ENCODE assay signal across 1 cellular context in genomic region chr1:109483658-109484518, GRCh38.
A peak's percentile ranks its signal among the peaks of the same experiment; 100 is the strongest.
TF ChIP-seq lines count a peak whose summit lies in the region.

Gene ATXN7L2 (plus strand): TSS chr1:109483905. CDS start chr1:109483954, 49 bp downstream.

TF ChIP-seq in K562, 482 proteins besides CTCF, POLR2A, EP300 and RAD21 (continued from another document and continues in another):
- TF ChIP-seq, protein P1, sequence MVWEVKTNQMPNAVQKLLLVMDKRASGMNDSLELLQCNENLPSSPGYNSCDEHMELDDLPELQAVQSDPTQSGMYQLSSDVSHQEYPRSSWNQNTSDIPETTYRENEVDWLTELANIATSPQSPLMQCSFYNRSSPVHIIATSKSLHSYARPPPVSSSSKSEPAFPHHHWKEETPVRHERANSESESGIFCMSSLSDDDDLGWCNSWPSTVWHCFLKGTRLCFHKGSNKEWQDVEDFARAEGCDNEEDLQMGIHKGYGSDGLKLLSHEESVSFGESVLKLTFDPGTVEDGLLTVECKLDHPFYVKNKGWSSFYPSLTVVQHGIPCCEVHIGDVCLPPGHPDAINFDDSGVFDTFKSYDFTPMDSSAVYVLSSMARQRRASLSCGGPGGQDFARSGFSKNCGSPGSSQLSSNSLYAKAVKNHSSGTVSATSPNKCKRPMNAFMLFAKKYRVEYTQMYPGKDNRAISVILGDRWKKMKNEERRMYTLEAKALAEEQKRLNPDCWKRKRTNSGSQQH (CRISPR knock-in tag; IDR thresholded peaks at IDR 0.05): peak; percentile 88
- no peak for TF ChIP-seq ZNF41 (CRISPR knock-in tag; conservative IDR thresholded peaks at IDR 0.05)
- peak; percentile 99 for TF ChIP-seq FOXM1 (IDR thresholded peaks at IDR 0.05; ENCODE audit: low read depth)
- TF ChIP-seq FOXM1 (CRISPR knock-in tag; IDR thresholded peaks at IDR 0.05; ENCODE audit: low read depth): peak; percentile 92
- TF ChIP-seq ILK (tag; IDR thresholded peaks at IDR 0.05; ENCODE audit: borderline replicate concordance, low read depth): no peak
- TF ChIP-seq, protein P2, sequence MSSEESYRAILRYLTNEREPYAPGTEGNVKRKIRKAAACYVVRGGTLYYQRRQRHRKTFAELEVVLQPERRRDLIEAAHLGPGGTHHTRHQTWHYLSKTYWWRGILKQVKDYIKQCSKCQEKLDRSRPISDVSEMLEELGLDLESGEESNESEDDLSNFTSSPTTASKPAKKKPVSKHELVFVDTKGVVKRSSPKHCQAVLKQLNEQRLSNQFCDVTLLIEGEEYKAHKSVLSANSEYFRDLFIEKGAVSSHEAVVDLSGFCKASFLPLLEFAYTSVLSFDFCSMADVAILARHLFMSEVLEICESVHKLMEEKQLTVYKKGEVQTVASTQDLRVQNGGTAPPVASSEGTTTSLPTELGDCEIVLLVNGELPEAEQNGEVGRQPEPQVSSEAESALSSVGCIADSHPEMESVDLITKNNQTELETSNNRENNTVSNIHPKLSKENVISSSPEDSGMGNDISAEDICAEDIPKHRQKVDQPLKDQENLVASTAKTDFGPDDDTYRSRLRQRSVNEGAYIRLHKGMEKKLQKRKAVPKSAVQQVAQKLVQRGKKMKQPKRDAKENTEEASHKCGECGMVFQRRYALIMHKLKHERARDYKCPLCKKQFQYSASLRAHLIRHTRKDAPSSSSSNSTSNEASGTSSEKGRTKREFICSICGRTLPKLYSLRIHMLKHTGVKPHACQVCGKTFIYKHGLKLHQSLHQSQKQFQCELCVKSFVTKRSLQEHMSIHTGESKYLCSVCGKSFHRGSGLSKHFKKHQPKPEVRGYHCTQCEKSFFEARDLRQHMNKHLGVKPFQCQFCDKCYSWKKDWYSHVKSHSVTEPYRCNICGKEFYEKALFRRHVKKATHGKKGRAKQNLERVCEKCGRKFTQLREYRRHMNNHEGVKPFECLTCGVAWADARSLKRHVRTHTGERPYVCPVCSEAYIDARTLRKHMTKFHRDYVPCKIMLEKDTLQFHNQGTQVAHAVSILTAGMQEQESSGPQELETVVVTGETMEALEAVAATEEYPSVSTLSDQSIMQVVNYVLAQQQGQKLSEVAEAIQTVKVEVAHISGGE (CRISPR knock-in tag; IDR thresholded peaks at IDR 0.05): peak in 2 of 3 experiments; percentile 35 to 83; a peak in 2 of 6 replicates
- no peak for TF ChIP-seq ZNF586 (CRISPR knock-in tag; conservative IDR thresholded peaks at IDR 0.05)
- TF ChIP-seq TBP (optimal IDR thresholded peaks at IDR 0.05; ENCODE audit: low read depth, low read length): peak; percentile 98
- peak; percentile 52; the same call in 1 of the 2 replicates for TF ChIP-seq SMARCA4 (IDR thresholded peaks at IDR 0.05)
- no peak for TF ChIP-seq ZNF121 (CRISPR knock-in tag; conservative IDR thresholded peaks at IDR 0.05)
- TF ChIP-seq DLX4 (CRISPR knock-in tag; IDR thresholded peaks at IDR 0.05): no peak
- TF ChIP-seq LARP7 (IDR thresholded peaks at IDR 0.05): peak; percentile 99
- peak; percentile 77 for TF ChIP-seq NCOA1 (IDR thresholded peaks at IDR 0.05; ENCODE audit: low read depth)
- TF ChIP-seq TSHZ1 (CRISPR knock-in tag; IDR thresholded peaks at IDR 0.05): no peak
- peak; percentile 95 for TF ChIP-seq MAX (CRISPR knock-in tag; IDR thresholded peaks at IDR 0.05)
- no peak for TF ChIP-seq ZNF785 (CRISPR knock-in tag; IDR thresholded peaks at IDR 0.05)
- no peak for TF ChIP-seq ZNF449 (CRISPR knock-in tag; IDR thresholded peaks at IDR 0.05)
- no peak for TF ChIP-seq FOS (IDR thresholded peaks at IDR 0.05; ENCODE audit: extremely low read depth, insufficient read length)
- TF ChIP-seq SREBF1 (IDR thresholded peaks at IDR 0.05; ENCODE audit: borderline replicate concordance, low read depth, low read length): no peak
- no peak for TF ChIP-seq ZSCAN32 (CRISPR knock-in tag; IDR thresholded peaks at IDR 0.05)
- TF ChIP-seq ZBTB2 (IDR thresholded peaks at IDR 0.05): peak; percentile 89
- no peak for TF ChIP-seq ZNF695 (CRISPR knock-in tag; IDR thresholded peaks at IDR 0.05)
- no peak; the same call in 1 of the 2 replicates for TF ChIP-seq MITF (IDR thresholded peaks at IDR 0.05)
- TF ChIP-seq, protein P3, sequence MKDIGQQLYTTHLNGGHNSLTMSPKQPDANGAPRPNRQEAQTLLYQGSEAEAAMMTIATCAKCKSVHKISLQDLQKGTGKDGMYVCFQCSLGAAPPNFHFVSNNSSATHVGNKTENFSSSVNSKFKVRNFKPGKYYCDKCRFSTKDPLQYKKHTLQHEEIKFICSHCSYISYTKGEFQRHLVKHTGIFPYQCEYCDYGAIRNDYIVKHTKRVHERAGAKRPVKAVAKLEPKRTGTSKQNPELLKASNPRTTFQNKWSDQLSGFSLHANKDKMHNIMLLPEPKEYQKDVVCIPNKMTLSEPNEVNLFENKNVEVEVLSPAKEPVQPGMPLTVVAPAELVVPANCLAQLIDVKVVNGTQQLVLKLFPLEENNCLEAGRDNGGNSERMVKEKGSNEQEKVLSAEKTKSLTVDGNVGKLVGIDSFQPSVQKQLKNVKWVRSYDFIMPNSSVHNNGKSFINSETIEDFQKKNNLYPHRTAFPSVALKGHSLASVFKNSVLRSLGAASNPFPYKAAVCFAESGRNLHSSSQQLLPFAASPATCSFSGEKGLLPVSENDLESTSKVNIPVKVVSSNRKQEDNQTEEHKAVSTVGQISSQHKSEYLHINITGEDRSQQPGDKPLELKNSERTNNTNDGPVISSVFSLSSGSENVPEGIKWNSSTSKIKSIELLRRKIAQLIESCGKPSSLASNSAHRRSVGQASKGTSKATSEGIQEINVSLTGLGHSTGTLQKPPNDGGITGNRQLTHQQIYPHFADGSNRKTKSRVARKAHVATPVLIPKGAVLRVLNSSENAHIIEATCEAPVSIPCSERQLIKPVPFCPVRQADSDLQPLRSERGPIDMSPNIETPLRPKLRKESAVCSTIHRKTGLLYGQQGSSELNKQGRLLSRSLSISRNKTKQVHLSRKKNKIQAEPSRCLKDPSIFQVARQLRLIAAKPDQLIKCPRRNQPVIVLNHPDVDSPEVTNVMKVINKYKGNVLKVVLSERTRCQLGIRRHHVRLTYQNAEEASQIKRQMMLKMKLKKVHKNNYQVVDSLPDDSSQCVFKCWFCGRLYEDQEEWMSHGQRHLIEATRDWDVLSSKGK (CRISPR knock-in tag; IDR thresholded peaks at IDR 0.05): no peak
- TF ChIP-seq ZNF3 (CRISPR knock-in tag; IDR thresholded peaks at IDR 0.05): 0 out of 2 replicates have a peak, but pooled peaks have one; percentile 33
- TF ChIP-seq POLR2AphosphoS5 (IDR thresholded peaks at IDR 0.05; ENCODE audit: control insufficient read depth, insufficient read depth, low read depth, low read length): peak; percentile 65; the same call in 1 of the 2 replicates
- TF ChIP-seq, protein P4, sequence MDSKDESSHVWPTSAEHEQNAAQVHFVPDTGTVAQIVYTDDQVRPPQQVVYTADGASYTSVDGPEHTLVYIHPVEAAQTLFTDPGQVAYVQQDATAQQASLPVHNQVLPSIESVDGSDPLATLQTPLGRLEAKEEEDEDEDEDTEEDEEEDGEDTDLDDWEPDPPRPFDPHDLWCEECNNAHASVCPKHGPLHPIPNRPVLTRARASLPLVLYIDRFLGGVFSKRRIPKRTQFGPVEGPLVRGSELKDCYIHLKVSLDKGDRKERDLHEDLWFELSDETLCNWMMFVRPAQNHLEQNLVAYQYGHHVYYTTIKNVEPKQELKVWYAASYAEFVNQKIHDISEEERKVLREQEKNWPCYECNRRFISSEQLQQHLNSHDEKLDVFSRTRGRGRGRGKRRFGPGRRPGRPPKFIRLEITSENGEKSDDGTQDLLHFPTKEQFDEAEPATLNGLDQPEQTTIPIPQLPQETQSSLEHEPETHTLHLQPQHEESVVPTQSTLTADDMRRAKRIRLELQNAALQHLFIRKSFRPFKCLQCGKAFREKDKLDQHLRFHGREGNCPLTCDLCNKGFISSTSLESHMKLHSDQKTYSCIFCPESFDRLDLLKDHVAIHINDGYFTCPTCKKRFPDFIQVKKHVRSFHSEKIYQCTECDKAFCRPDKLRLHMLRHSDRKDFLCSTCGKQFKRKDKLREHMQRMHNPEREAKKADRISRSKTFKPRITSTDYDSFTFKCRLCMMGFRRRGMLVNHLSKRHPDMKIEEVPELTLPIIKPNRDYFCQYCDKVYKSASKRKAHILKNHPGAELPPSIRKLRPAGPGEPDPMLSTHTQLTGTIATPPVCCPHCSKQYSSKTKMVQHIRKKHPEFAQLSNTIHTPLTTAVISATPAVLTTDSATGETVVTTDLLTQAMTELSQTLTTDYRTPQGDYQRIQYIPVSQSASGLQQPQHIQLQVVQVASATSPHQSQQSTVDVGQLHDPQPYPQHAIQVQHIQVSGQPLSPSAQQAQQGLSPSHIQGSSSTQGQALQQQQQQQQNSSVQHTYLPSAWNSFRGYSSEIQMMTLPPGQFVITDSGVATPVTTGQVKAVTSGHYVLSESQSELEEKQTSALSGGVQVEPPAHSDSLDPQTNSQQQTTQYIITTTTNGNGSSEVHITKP (IDR thresholded peaks at IDR 0.05; ENCODE audit: partially characterized antibody): peak; percentile 88
- TF ChIP-seq ZNF232 (CRISPR knock-in tag; IDR thresholded peaks at IDR 0.05): no peak; the same call in 1 of the 2 replicates
- TF ChIP-seq FOSL1 (tag; conservative IDR thresholded peaks at IDR 0.05): peak; percentile 51
- 0 out of 2 replicates have a peak, but pooled peaks have one; percentile 37 for TF ChIP-seq FOXO4 (CRISPR knock-in tag; IDR thresholded peaks at IDR 0.05)
- peak; percentile 51; the same call in 1 of the 2 replicates for TF ChIP-seq TCF7 (IDR thresholded peaks at IDR 0.05; ENCODE audit: borderline replicate concordance)
- no peak for TF ChIP-seq MED1 (CRISPR knock-in tag; IDR thresholded peaks at IDR 0.05; ENCODE audit: borderline replicate concordance)
- TF ChIP-seq SMAD1 (IDR thresholded peaks at IDR 0.05; ENCODE audit: low read depth, low read length, partially characterized antibody): no peak
- no peak for TF ChIP-seq ZNF561 (CRISPR knock-in tag; conservative IDR thresholded peaks at IDR 0.05)
